Comparison of ENCODE assay signal across 1 cellular context in the genomic region with DNA sequence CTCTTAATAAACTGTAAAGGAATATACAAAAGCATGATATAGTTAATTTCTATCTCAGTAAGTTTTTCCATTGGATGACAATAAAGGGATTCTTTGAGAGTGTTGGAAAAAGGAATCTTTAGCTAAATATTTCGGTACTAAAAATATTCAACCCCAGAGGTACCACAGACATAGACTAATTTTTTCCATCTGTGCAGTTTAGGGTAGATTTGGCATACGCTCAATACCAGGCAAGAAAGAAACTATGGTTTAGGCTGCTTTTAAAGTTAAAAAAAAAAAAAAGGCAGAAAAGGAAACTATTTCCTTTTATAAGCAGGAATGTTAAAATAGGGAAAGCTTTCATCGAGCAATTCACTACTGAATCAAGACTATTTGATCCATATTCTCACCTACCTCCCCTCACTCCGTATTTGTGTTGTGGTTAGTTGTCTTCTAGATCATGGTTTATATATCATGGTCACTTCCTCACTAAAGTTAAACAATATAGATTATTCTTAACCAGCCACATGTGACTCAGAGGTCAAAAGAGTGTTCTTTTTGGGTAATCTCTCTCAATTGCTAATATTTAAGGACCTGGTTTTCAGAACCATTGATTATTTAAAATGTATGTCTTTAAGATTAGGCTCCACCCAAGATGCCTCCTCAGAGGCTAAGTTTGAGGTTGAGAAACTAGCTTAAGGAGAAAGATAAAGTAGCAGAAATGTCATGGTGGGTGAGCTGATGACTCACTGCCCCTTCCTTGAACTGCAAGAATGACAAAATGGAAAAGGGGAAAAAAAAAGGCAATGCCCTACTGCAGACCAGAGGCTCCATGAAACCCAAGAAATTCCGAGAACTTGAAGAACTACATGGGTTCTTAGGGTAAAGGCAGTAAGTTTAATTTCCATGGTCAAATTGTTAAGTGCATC.
TF ChIP-seq lines count a peak whose summit lies in the region.
"Not testable (repeated sequence)": the region's sequence is repeated elsewhere in the genome, so short reads cannot be mapped to it uniquely, and the experiment has no call there.

No MANE protein-coding gene starts in this region.

TF ChIP-seq in K562, 482 proteins besides CTCF, POLR2A, EP300 and RAD21:
- TF ChIP-seq JUND (IDR thresholded peaks at IDR 0.05; ENCODE audit: borderline replicate concordance, low read depth, low read length) (peak; percentile 82), JUND (tag; IDR thresholded peaks at IDR 0.05; ENCODE audit: borderline replicate concordance, low read depth, low read length) (peak; percentile 63; the same call in 1 of the 3 replicates), NFE2 (IDR thresholded peaks at IDR 0.05; ENCODE audit: low read depth) (0 out of 2 replicates have a peak, but pooled peaks have one; percentile 33), JUN (IDR thresholded peaks at IDR 0.05; ENCODE audit: borderline replicate concordance, low read depth, low read length) (peak; percentile 56; the same call in 1 of the 2 replicates), FOSL1 (tag; conservative IDR thresholded peaks at IDR 0.05) (peak; percentile 69), ZNF384 (IDR thresholded peaks at IDR 0.05; ENCODE audit: low read depth, low read length) (0 out of 2 replicates have a peak, but pooled peaks have one; percentile 36), CREM (IDR thresholded peaks at IDR 0.05; ENCODE audit: low read depth) (0 out of 2 replicates have a peak, but pooled peaks have one; percentile 5)
- TF ChIP-seq, protein P1, sequence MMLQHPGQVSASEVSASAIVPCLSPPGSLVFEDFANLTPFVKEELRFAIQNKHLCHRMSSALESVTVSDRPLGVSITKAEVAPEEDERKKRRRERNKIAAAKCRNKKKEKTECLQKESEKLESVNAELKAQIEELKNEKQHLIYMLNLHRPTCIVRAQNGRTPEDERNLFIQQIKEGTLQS (IDR thresholded peaks at IDR 0.05) = peak; percentile 60; the same call in 1 of the 2 replicates
- TF ChIP-seq, protein P1 (CRISPR knock-in tag; conservative IDR thresholded peaks at IDR 0.05) = not testable (repeated sequence)
- TF ChIP-seq, protein P2, sequence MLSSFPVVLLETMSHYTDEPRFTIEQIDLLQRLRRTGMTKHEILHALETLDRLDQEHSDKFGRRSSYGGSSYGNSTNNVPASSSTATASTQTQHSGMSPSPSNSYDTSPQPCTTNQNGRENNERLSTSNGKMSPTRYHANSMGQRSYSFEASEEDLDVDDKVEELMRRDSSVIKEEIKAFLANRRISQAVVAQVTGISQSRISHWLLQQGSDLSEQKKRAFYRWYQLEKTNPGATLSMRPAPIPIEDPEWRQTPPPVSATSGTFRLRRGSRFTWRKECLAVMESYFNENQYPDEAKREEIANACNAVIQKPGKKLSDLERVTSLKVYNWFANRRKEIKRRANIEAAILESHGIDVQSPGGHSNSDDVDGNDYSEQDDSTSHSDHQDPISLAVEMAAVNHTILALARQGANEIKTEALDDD (IDR thresholded peaks at IDR 0.05) = peak; percentile 43; the same call in 1 of the 2 replicates
- not testable (repeated sequence) for TF ChIP-seq JUN (CRISPR knock-in tag; IDR thresholded peaks at IDR 0.05; ENCODE audit: borderline replicate concordance)
TF ChIP-seq in K562: peak in this region for 8; not testable (repeated sequence) for 474.
